In the genomic region with DNA sequence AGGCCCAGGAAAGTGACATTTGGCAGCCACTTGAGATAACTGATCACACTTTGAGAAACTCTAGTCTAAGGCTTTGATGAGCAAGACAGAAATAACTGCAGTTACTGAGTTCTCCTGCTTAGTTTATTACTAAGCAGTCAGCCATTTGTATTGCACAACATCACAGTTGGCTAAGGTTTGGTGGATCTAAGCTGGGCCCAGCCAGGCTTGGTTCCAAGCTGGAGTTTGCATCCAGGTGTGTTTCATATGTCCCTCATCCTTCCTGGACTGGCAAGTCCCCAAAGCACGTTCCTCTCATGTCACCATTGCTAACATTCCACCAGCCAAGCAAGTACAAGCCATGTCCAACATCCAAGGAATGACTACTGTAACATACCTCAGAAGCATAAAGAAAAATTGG, we compare ENCODE assay signal across 16 cellular contexts.
DNase-seq lines count a peak whose midpoint lies in the region; ATAC-seq, FAIRE-seq and TF ChIP-seq lines count a peak whose summit lies in the region.
"Had no signal": no experiment of that assay in that cellular context is flagged by ENCODE, and none has a peak within 500 bp of the region (broad histone marks: within the 10 kb centered on the region; RNA-seq: fewer than 3 reads in every experiment).

No MANE protein-coding gene starts in this region.

- no peaks in the 10 kb centered on the region for H3K36me3 Mint-ChIP-seq in brain

- POLR2A ChIA-PET in AG04449 (lab: Yijun Ruan, JAX), result interaction anchor here (0.9 kb wide), 1 partner anchor 45 kb away, joined by 3 read pairs; no protein-coding TSS in a partner anchor

- H3K27ac Mint-ChIP-seq in brain, result peak overlapping the region in 3 of 5 experiments; percentile 28 to 62 (median 41)

- no peak overlapping the region for H3K4me3 ChIP-seq in AG04449 (ENCODE audit: low read depth, low read length)
- H3K4me3 ChIP-seq: K562, SJSA1 had no signal

- TF ChIP-seq CTCF in AG04449 (IDR thresholded peaks at IDR 0.05; ENCODE audit: insufficient read depth, low read length, missing control alignments) (no peak), brain (conservative IDR thresholded peaks at IDR 0.05) (no peak)

- peaks cover 0 to 8% (median 0%) of the 10 kb centered on the region in 5 experiments for H3K9me3 Mint-ChIP-seq in brain

- peak; percentile 77 for DNase-seq in AG04449 (ENCODE audit: low read depth, low spot score)
- peak; percentile 39 for DNase-seq in HPDE6-E6E7 (ENCODE audit: extremely low spot score)
- peak; percentile 31 for DNase-seq in kidney glomerular epithelial cell (lab: John Stamatoyannopoulos, UW)
- DNase-seq in frontal cortex (ENCODE audit: low spot score in 2 of 2), result no peak
- DNase-seq in SKM-1 (lab: John Stamatoyannopoulos, UW; ENCODE audit: unreplicated experiment), result no peak
- DNase-seq: activated CD4-positive, alpha-beta T cell treated with anti-CD3 and anti-CD28 coated beads for 4 hours; activated effector memory CD4-positive, alpha-beta T cell treated with anti-CD3 and anti-CD28 coated beads, Interleukin-2, amount 50 U/mL, for 16 hours; AML-193; effector CD8-positive, alpha-beta T cell; GDM1; stimulated activated naive CD4-positive, alpha-beta T cell treated with Interleukin-2 at 50 U/mL for 16 hours had no signal

- no peak for FAIRE-seq in frontal cortex (lab: Jason Lieb, UNC)
- FAIRE-seq: K562 had no signal

- ATAC-seq in GM21717 (IDR thresholded peaks at IDR 0.05; ENCODE audit: unreplicated experiment), result no peak
- no peak for ATAC-seq in HG03196 (IDR thresholded peaks at IDR 0.05; ENCODE audit: unreplicated experiment)
- ATAC-seq: K562 had no signal

- peaks cover 11% of the 10 kb centered on the region for H3K4me1 Mint-ChIP-seq in brain

- peaks cover 3% of the 10 kb centered on the region for H3K27me3 Mint-ChIP-seq in brain

- H3K4me3 Mint-ChIP-seq in brain, result no peak overlapping the region

- CTCF ChIA-PET in AG04449 (lab: Yijun Ruan, JAX), result interaction anchor here (0.6 to 1.5 kb wide), 5 partner anchors 13 to 291 kb away, joined by 3 to 5 read pairs (median 3); no protein-coding TSS in a partner anchor

Comparison
In these comparisons a context has a peak if more than half of its experiments do, and no peak if none do; other contexts are left out.
1. DNase-seq: peak in AG04449 (single experiment), HPDE6-E6E7 (single experiment) and kidney glomerular epithelial cell (single experiment); none in frontal cortex (0 of 2) and SKM-1 (single experiment).